ENCODE assay signal across 30 cellular contexts in the genomic region with DNA sequence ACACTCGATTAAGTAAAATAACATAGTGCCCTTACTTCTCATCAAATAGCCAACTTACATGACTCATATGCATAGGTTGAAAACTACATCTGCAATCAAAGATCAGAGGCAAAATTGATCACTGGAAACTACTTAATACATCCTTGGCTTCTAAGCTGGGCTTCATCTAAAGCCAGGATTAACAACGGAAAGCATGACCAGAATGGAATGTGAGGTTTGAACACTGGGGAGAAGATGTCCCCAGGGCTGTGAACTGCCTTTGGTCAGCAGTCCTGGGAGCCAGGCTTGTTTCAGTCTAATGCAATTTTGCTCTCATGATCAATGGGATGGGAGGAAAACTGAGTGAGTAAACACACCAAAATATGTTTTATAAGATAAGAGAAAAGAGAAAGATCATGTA.
DNase-seq lines count a peak whose midpoint lies in the region; ATAC-seq and TF ChIP-seq lines count a peak whose summit lies in the region.
"Had no signal": no experiment of that assay in that cellular context is flagged by ENCODE, and none has a peak within 500 bp of the region (broad histone marks: within the 10 kb centered on the region; RNA-seq: fewer than 3 reads in every experiment).

No MANE protein-coding gene starts in this region.

- no peaks in the 10 kb centered on the region for H3K27me3 Mint-ChIP-seq in nephron (ENCODE audit: low read depth)

- no peaks in the 10 kb centered on the region for H3K36me3 Mint-ChIP-seq in nephron (ENCODE audit: low read depth)
- H3K36me3 Mint-ChIP-seq: immature natural killer cell; naive thymus-derived CD8-positive, alpha-beta T cell had no signal

- peaks cover 41% of the 10 kb centered on the region for H3K4me1 Mint-ChIP-seq in nephron
- H3K4me1 Mint-ChIP-seq: activated naive CD8-positive, alpha-beta T cell treated with anti-CD3 and anti-CD28 coated beads, Interleukin-2, amount 50 U/mL, for 24 hours; immature natural killer cell; naive thymus-derived CD8-positive, alpha-beta T cell had no signal

- ATAC-seq in HG03469 (IDR thresholded peaks at IDR 0.05; ENCODE audit: unreplicated experiment): no peak
- ATAC-seq: activated naive CD8-positive, alpha-beta T cell treated with anti-CD3 and anti-CD28 coated beads, Interleukin-2, amount 50 U/mL, for 24 hours; gastroesophageal sphincter; left lung; naive thymus-derived CD8-positive, alpha-beta T cell; Panc1 had no signal

- peaks cover 2% of the 10 kb centered on the region for H3K9me3 Mint-ChIP-seq in nephron
- H3K9me3 Mint-ChIP-seq: activated naive CD8-positive, alpha-beta T cell treated with anti-CD3 and anti-CD28 coated beads, Interleukin-2, amount 50 U/mL, for 24 hours; activated T-cell treated with anti-CD3 and anti-CD28 coated beads, Interleukin-2, amount 50 U/mL, for 24 hours; naive thymus-derived CD8-positive, alpha-beta T cell had no signal

- DNase-seq in AG10803 (ENCODE audit: low read depth) (peak; percentile 17), M059J (ENCODE audit: low read depth) (peak; percentile 60), fibroblast of gingiva (ENCODE audit: low read depth) (peak; percentile 32), head of caudate nucleus (no peak), AML-193 (lab: John Stamatoyannopoulos, UW) (no peak), NCI-H2196 (lab: John Stamatoyannopoulos, UW; ENCODE audit: unreplicated experiment) (no peak)
- DNase-seq: activated CD4-positive, alpha-beta T cell treated with anti-CD3 and anti-CD28 coated beads for 4 hours; activated gamma-delta T cell treated with Interleukin-2 at 50 U/mL for 16 hours; activated naive CD8-positive, alpha-beta T cell treated with anti-CD3 and anti-CD28 coated beads, Interleukin-2, amount 50 U/mL, for 24 hours; activated T-cell treated with anti-CD3 and anti-CD28 coated beads, Interleukin-2, amount 50 U/mL, for 24 hours; Caco-2; colonic mucosa; DMS79 treated with DMSO at 0.1 percent for 48 hours; effector CD8-positive, alpha-beta T cell; hypothalamus; immature natural killer cell; left lung; midbrain; MV-4-11; naive thymus-derived CD8-positive, alpha-beta T cell; NCI-H1436 treated with DMSO at 0.1 percent for 48 hours; NCI-H524; SHP77; stimulated activated CD4-positive, alpha-beta T cell treated with anti-CD3 and anti-CD28 coated beads, Interleukin-2, amount 100 ng/mL, for 24 hours; transverse colon had no signal

- no peak overlapping the region for H3K4me3 ChIP-seq in AG10803 (ENCODE audit: low read length)
- H3K4me3 ChIP-seq: BLaER1, colonic mucosa, gastroesophageal sphincter, left lung, transverse colon had no signal

- H3K27ac Mint-ChIP-seq in nephron: peak overlapping the region; percentile 98 to 99 (median 99)
- H3K27ac Mint-ChIP-seq: activated naive CD8-positive, alpha-beta T cell treated with anti-CD3 and anti-CD28 coated beads, Interleukin-2, amount 50 U/mL, for 24 hours; activated T-cell treated with anti-CD3 and anti-CD28 coated beads, Interleukin-2, amount 50 U/mL, for 24 hours; immature natural killer cell; naive thymus-derived CD8-positive, alpha-beta T cell had no signal

- no peak overlapping the region for H3K4me3 Mint-ChIP-seq in nephron
- H3K4me3 Mint-ChIP-seq: activated naive CD8-positive, alpha-beta T cell treated with anti-CD3 and anti-CD28 coated beads, Interleukin-2, amount 50 U/mL, for 24 hours; activated T-cell treated with anti-CD3 and anti-CD28 coated beads, Interleukin-2, amount 50 U/mL, for 24 hours; immature natural killer cell; naive thymus-derived CD8-positive, alpha-beta T cell had no signal

- intact Hi-C loops in head of caudate nucleus (cut with DNase I): no loop called here

- TF ChIP-seq CTCF in AG10803 (conservative IDR thresholded peaks at IDR 0.05; ENCODE audit: low read length) (no peak), nephron (IDR thresholded peaks at IDR 0.05; ENCODE audit: unreplicated experiment in 3 of 3) (no peak)

Comparison
In these comparisons a context has a peak if more than half of its experiments do, and no peak if none do; other contexts are left out.
1. DNase-seq: peak in AG10803 (single experiment), M059J (single experiment) and fibroblast of gingiva (single experiment); none in head of caudate nucleus (0 of 42), AML-193 (0 of 2) and NCI-H2196 (single experiment).